In genomic region chr19:39825093-39825463, GRCh38 we compare ENCODE assay signal across 1 cellular context.
TF ChIP-seq lines count a peak whose summit lies in the region.

No MANE protein-coding gene starts in this region.

TF ChIP-seq in endothelial cell of umbilical vein, 7 proteins besides CTCF, POLR2A, EP300 and RAD21:
- TF ChIP-seq EZH2 (IDR thresholded peaks at IDR 0.05; ENCODE audit: borderline replicate concordance, low read depth, low read length, severe bottlenecking) (no peak), JUN (IDR thresholded peaks at IDR 0.05; ENCODE audit: borderline replicate concordance, insufficient read depth, insufficient read length, low read depth) (no peak), GATA2 (IDR thresholded peaks at IDR 0.05; ENCODE audit: insufficient read depth, insufficient read length, low read depth, low read length) (no peak), FOS (IDR thresholded peaks at IDR 0.05; ENCODE audit: borderline replicate concordance, insufficient read depth, low read length) (no peak), POLR2AphosphoS5 (IDR thresholded peaks at IDR 0.05; ENCODE audit: insufficient read depth, low read depth, low read length) (no peak)
TF ChIP-seq in endothelial cell of umbilical vein: peak in this region for 0.
